23 cellular contexts compared by ENCODE assay signal in the genomic region with DNA sequence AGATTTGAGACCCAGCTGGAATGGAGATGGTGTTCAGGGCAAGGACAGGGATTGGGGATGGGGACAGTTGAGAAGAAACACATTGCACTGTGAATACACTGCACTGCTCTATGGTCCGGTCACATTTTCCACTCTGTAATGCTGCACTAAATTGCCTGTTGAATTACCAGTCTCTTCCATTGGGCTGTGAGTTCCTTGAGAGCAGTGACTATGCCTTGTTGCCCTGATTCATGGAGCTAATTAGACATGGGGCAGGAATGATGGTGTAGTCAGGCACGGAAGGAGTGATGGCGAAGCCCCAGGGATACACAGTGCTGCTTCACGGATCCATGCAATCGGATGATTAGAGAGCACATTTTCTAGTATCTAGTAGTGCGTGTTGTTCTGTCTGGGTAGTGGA. TPM values are rescaled to one million over a fixed set of nuclear protein-coding genes. Genes with fewer than 3 reads are reported as not detected.
DNase-seq lines count a peak whose midpoint lies in the region; ATAC-seq, FAIRE-seq and TF ChIP-seq lines count a peak whose summit lies in the region.
"Had no signal": no experiment of that assay in that cellular context is flagged by ENCODE, and none has a peak within 500 bp of the region (broad histone marks: within the 10 kb centered on the region; RNA-seq: fewer than 3 reads in every experiment).

No MANE protein-coding gene starts in this region.

- H3K79me2 ChIP-seq in GM23338 (replicated peaks; ENCODE audit: insufficient read depth), result no peaks in the 10 kb centered on the region

- no peaks in the 10 kb centered on the region for H3K36me3 ChIP-seq in GM23338 (ENCODE audit: insufficient read depth)
- H3K36me3 ChIP-seq: vagina had no signal

- H3K36me3 Mint-ChIP-seq in GM23338 (ENCODE audit: low read depth), result no peaks in the 10 kb centered on the region
- H3K36me3 Mint-ChIP-seq: natural killer cell treated with Interleukin-12 subunit alpha and Interleukin-12 subunit beta and Interleukin-15 and Interleukin-18, amount 100 ng/mL, for 72 hours; stimulated activated naive B cell treated with anti-CD40 and anti-IgM and Interleukin-4, amounts not matched to agents 10 μg/mL and 1 μg/mL and 100 μg/mL, for 72 hours had no signal

- no peaks in the 10 kb centered on the region for H3K27me3 ChIP-seq in GM23338 (ENCODE audit: insufficient read depth)
- H3K27me3 ChIP-seq: vagina had no signal

- peaks cover 2% of the 10 kb centered on the region; the same call in 1 of the 3 replicates for H3K9me3 Mint-ChIP-seq in GM23338
- H3K9me3 Mint-ChIP-seq: activated B cell treated with CpG ODN at 0.5 μM for 24 hours; effector memory CD8-positive, alpha-beta T cell; natural killer cell treated with Interleukin-12 subunit alpha and Interleukin-12 subunit beta and Interleukin-15 and Interleukin-18, amount 100 ng/mL, for 72 hours; stimulated activated naive B cell treated with anti-CD40 and anti-IgM and Interleukin-4, amounts not matched to agents 10 μg/mL and 1 μg/mL and 100 μg/mL, for 72 hours had no signal

- H3K4me3 Mint-ChIP-seq in GM23338, result no peak overlapping the region
- H3K4me3 Mint-ChIP-seq: activated B cell treated with CpG ODN at 0.5 μM for 24 hours; effector memory CD8-positive, alpha-beta T cell; natural killer cell treated with Interleukin-12 subunit alpha and Interleukin-12 subunit beta and Interleukin-15 and Interleukin-18, amount 100 ng/mL, for 72 hours; stimulated activated naive B cell treated with anti-CD40 and anti-IgM and Interleukin-4, amounts not matched to agents 10 μg/mL and 1 μg/mL and 100 μg/mL, for 72 hours; T-helper 17 cell had no signal

- H3K4me1 ChIP-seq in GM23338 (ENCODE audit: insufficient read depth), result no peaks in the 10 kb centered on the region
- H3K4me1 ChIP-seq: vagina had no signal

- H3F3A ChIP-seq in GM23338 (replicated peaks; ENCODE audit: low read depth), result no peaks in the 10 kb centered on the region

- H3K27ac ChIP-seq in GM23338 (ENCODE audit: low read depth), result no peak overlapping the region
- H3K27ac ChIP-seq: vagina had no signal

- FAIRE-seq in urothelium cell line (lab: Jason Lieb, UNC), result no peak

- H3K27me3 Mint-ChIP-seq in GM23338 (ENCODE audit: insufficient read depth, low read depth, poor library complexity), result peaks cover 3% of the 10 kb centered on the region
- H3K27me3 Mint-ChIP-seq: activated B cell treated with CpG ODN at 0.5 μM for 24 hours had no signal

- H3K27ac Mint-ChIP-seq in GM23338, result no peak overlapping the region
- H3K27ac Mint-ChIP-seq: activated B cell treated with CpG ODN at 0.5 μM for 24 hours; effector memory CD8-positive, alpha-beta T cell; natural killer cell treated with Interleukin-12 subunit alpha and Interleukin-12 subunit beta and Interleukin-15 and Interleukin-18, amount 100 ng/mL, for 72 hours; progenitor cell of endocrine pancreas; T-helper 17 cell had no signal

- ATAC-seq in HG03045 (IDR thresholded peaks at IDR 0.05; ENCODE audit: unreplicated experiment) (no peak), GM23338 (no peak)
- ATAC-seq: effector memory CD8-positive, alpha-beta T cell; stimulated activated naive B cell treated with anti-CD40 and anti-IgM and Interleukin-4, amounts not matched to agents 10 μg/mL and 1 μg/mL and 100 μg/mL, for 72 hours; T-helper 17 cell had no signal

- no peaks in the 10 kb centered on the region for H4K20me1 ChIP-seq in GM23338 (replicated peaks; ENCODE audit: insufficient read depth)

- no peak overlapping the region for H3K4me2 ChIP-seq in GM23338

- H3K4me1 Mint-ChIP-seq in GM23338, result peaks cover 4% of the 10 kb centered on the region; the same call in 1 of the 3 replicates

- H3K4me3 ChIP-seq in fibroblast of mammary gland (ENCODE audit: control insufficient read depth, low read depth, low read length), result no peak overlapping the region
- no peak overlapping the region for H3K4me3 ChIP-seq in GM23338
- H3K4me3 ChIP-seq: vagina had no signal

- no peak overlapping the region for H2AFZ ChIP-seq in GM23338

- peaks cover 4% of the 10 kb centered on the region; the same call in 1 of the 2 replicates for H3K9me2 ChIP-seq in GM23338 (ENCODE audit: insufficient read depth)

- DNase-seq in EH (ENCODE audit: low read depth) (peak; percentile 67), M059J (ENCODE audit: low read depth) (peak; percentile 61), fibroblast of mammary gland (ENCODE audit: low read depth) (peak; percentile 67), renal cortical epithelial cell (ENCODE audit: low read depth) (peak; percentile 6), urothelium cell line (ENCODE audit: low spot score) (no peak), GM23338 (ENCODE audit: low spot score) (no peak)
- DNase-seq in central memory CD4-positive, alpha-beta T cell, result no peak
- DNase-seq: activated B cell treated with CpG ODN at 0.5 μM for 24 hours; cerebellar nuclear complex; COR-L47; effector memory CD8-positive, alpha-beta T cell; foreskin melanocyte; KBM-7; mesendoderm; NCI-H1092; NCI-H510A treated with DMSO at 0.1 percent for 48 hours; SHP77 treated with DMSO at 0.1 percent for 48 hours; stimulated activated naive B cell treated with anti-CD40 and anti-IgM and Interleukin-4, amounts not matched to agents 10 μg/mL and 1 μg/mL and 100 μg/mL, for 72 hours; T-helper 17 cell had no signal

- no peak for TF ChIP-seq CTCF in fibroblast of mammary gland (conservative IDR thresholded peaks at IDR 0.05; ENCODE audit: control insufficient read depth, insufficient read depth, low read depth, low read length)
- no peak for TF ChIP-seq CTCF in GM23338 (conservative IDR thresholded peaks at IDR 0.05; ENCODE audit: low read depth in 2 of 2)

TF ChIP-seq in GM23338, 12 proteins besides CTCF, POLR2A, EP300 and RAD21:
- TF ChIP-seq STAT1 (IDR thresholded peaks at IDR 0.05; ENCODE audit: unreplicated experiment), result no peak
- no peak for TF ChIP-seq EZH2phosphoT487 (IDR thresholded peaks at IDR 0.05; ENCODE audit: unreplicated experiment)
- TF ChIP-seq ZNF114 (CRISPR knock-in tag; IDR thresholded peaks at IDR 0.05), result no peak
- TF ChIP-seq JUNB (IDR thresholded peaks at IDR 0.05; ENCODE audit: unreplicated experiment), result no peak
- TF ChIP-seq, protein P1, sequence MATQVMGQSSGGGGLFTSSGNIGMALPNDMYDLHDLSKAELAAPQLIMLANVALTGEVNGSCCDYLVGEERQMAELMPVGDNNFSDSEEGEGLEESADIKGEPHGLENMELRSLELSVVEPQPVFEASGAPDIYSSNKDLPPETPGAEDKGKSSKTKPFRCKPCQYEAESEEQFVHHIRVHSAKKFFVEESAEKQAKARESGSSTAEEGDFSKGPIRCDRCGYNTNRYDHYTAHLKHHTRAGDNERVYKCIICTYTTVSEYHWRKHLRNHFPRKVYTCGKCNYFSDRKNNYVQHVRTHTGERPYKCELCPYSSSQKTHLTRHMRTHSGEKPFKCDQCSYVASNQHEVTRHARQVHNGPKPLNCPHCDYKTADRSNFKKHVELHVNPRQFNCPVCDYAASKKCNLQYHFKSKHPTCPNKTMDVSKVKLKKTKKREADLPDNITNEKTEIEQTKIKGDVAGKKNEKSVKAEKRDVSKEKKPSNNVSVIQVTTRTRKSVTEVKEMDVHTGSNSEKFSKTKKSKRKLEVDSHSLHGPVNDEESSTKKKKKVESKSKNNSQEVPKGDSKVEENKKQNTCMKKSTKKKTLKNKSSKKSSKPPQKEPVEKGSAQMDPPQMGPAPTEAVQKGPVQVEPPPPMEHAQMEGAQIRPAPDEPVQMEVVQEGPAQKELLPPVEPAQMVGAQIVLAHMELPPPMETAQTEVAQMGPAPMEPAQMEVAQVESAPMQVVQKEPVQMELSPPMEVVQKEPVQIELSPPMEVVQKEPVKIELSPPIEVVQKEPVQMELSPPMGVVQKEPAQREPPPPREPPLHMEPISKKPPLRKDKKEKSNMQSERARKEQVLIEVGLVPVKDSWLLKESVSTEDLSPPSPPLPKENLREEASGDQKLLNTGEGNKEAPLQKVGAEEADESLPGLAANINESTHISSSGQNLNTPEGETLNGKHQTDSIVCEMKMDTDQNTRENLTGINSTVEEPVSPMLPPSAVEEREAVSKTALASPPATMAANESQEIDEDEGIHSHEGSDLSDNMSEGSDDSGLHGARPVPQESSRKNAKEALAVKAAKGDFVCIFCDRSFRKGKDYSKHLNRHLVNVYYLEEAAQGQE (IDR thresholded peaks at IDR 0.05; ENCODE audit: unreplicated experiment), result no peak
- no peak for TF ChIP-seq EZH2 (IDR thresholded peaks at IDR 0.05; ENCODE audit: low read depth, unreplicated experiment)

RNA-seq across cellular contexts. Expression of a gene that starts 25.4 kb away (rescaled TPM):
- total RNA-seq in M059J (2014; rRNA removed; shearing (Covaris generic)), result 8.6 and 13.0 TPM in 2 replicates
- total RNA-seq in renal cortical epithelial cell, result 8.5 and 14.9 TPM in 2 replicates
- total RNA-seq in GM23338 (2014; rRNA removed; shearing (Covaris generic)), result 16.6 and 18.1 TPM in 2 replicates
- 4.6 and 5.5 TPM in 2 replicates for polyA plus RNA-seq in GM23338 (2016; fragmentation: Nextera tagmentation; extraction: Ambion mirVana)

Comparison
In these comparisons a context has a peak if more than half of its experiments do, and no peak if none do; other contexts are left out.
1. DNase-seq: peak in EH (single experiment), M059J (single experiment), fibroblast of mammary gland (single experiment) and renal cortical epithelial cell (single experiment); none in urothelium cell line (single experiment), central memory CD4-positive, alpha-beta T cell (single experiment) and GM23338 (single experiment).